28 cellular contexts compared by ENCODE assay signal in genomic region chr2:67341012-67341318, GRCh38.
"Had no signal": no experiment of that assay in that cellular context is flagged by ENCODE, and none has a peak within 500 bp of the region (broad histone marks: within the 10 kb centered on the region; RNA-seq: fewer than 3 reads in every experiment).

No MANE protein-coding gene starts in this region.

- H3K4me3 ChIP-seq: stomach, suprapubic skin, testis, thoracic aorta, thyroid gland, tibial artery, tibial nerve, transverse colon, upper lobe of left lung, upper lobe of right lung, uterus, vagina had no signal

- H3K27me3 Mint-ChIP-seq: stimulated activated naive B cell treated with anti-CD40 and anti-IgM and Interleukin-4, amounts not matched to agents 10 μg/mL and 1 μg/mL and 100 μg/mL, for 72 hours had no signal

- H3K4me3 Mint-ChIP-seq: stimulated activated effector memory CD8-positive, alpha-beta T cell treated with anti-CD3 and anti-CD28 coated beads, Interleukin-12 subunit alpha, Interleukin-12 subunit beta, amount 100 ng/mL, for 72 hours; stimulated activated memory B cell treated with anti-CD40 and anti-IgM and Interleukin-4, amounts not matched to agents 10 μg/mL and 1 μg/mL and 100 μg/mL, for 72 hours; stimulated activated naive B cell treated with anti-CD40 and anti-IgM and Interleukin-4, amounts not matched to agents 10 μg/mL and 1 μg/mL and 100 μg/mL, for 72 hours; stimulated activated naive CD8-positive, alpha-beta T cell treated with anti-CD3 and anti-CD28 coated beads, Interleukin-15, amount 100 ng/mL, for 72 hours; stimulated activated naive CD8-positive, alpha-beta T cell treated with anti-CD3 and anti-CD28 coated beads, Interleukin-15, Interleukin-2, amounts not matched to agents 100 ng/mL and 50 ng/mL, for 24 hours; type B pancreatic cell had no signal

- H3K9me3 ChIP-seq: stomach, suprapubic skin, testis, thoracic aorta, thyroid gland, tibial artery, tibial nerve, transverse colon, upper lobe of left lung, upper lobe of right lung, uterus, vagina had no signal

- H3K4me1 ChIP-seq: stomach, suprapubic skin, testis, thyroid gland, tibial artery, tibial nerve, transverse colon, upper lobe of left lung, upper lobe of right lung, uterus, vagina had no signal

- H3K4me1 Mint-ChIP-seq: stimulated activated effector memory CD8-positive, alpha-beta T cell treated with anti-CD3 and anti-CD28 coated beads, Interleukin-12 subunit alpha, Interleukin-12 subunit beta, amount 100 ng/mL, for 72 hours; stimulated activated memory B cell treated with anti-CD40 and anti-IgM and Interleukin-4, amounts not matched to agents 10 μg/mL and 1 μg/mL and 100 μg/mL, for 72 hours; stimulated activated naive B cell treated with anti-CD40 and anti-IgM and Interleukin-4, amounts not matched to agents 10 μg/mL and 1 μg/mL and 100 μg/mL, for 72 hours; stimulated activated naive CD8-positive, alpha-beta T cell treated with anti-CD3 and anti-CD28 coated beads, Interleukin-15, amount 100 ng/mL, for 72 hours had no signal

- H3K9me3 Mint-ChIP-seq: stimulated activated naive CD8-positive, alpha-beta T cell treated with anti-CD3 and anti-CD28 coated beads, Interleukin-15, Interleukin-2, amounts not matched to agents 100 ng/mL and 50 ng/mL, for 24 hours had no signal

- DNase-seq: stimulated activated CD4-positive, alpha-beta T cell treated with anti-CD3 and anti-CD28 coated beads, Interleukin-2, amount 100 ng/mL, for 48 hours; stimulated activated CD4-positive, alpha-beta T cell treated with anti-CD3 and anti-CD28 coated beads, Interleukin-4, amount 100 ng/mL, for 1 hour; stimulated activated CD4-positive, alpha-beta T cell treated with anti-CD3 and anti-CD28 coated beads, Interleukin-4, amount 100 ng/mL, for 24 hours; stimulated activated CD4-positive, alpha-beta T cell treated with anti-CD3 and anti-CD28 coated beads, Interleukin-4, amount 100 ng/mL, for 4 hours; stimulated activated CD8-positive, alpha-beta memory T cell treated with anti-CD3 and anti-CD28 coated beads, Interleukin-4, amount 100 ng/mL, for 48 hours; stimulated activated naive B cell treated with anti-CD40 and anti-IgM and Interleukin-4, amounts not matched to agents 10 μg/mL and 1 μg/mL and 100 μg/mL, for 72 hours; stimulated activated naive CD4-positive, alpha-beta T cell; stimulated activated naive CD4-positive, alpha-beta T cell treated with Interleukin-2 at 50 U/mL for 16 hours; stimulated activated naive CD8-positive, alpha-beta T cell treated with anti-CD3 and anti-CD28 coated beads, Interleukin-15, amount 100 ng/mL, for 72 hours; stimulated activated naive CD8-positive, alpha-beta T cell treated with anti-CD3 and anti-CD28 coated beads, Interleukin-15, Interleukin-2, amounts not matched to agents 100 U/mL and 50 U/mL, for 24 hours; stomach; substantia nigra; testis; thyroid gland; tibial artery; transverse colon; trophoblast cell; upper lobe of left lung; upper lobe of right lung; uterus had no signal

- H3K27ac Mint-ChIP-seq: stimulated activated effector memory CD8-positive, alpha-beta T cell treated with anti-CD3 and anti-CD28 coated beads, Interleukin-12 subunit alpha, Interleukin-12 subunit beta, amount 100 ng/mL, for 72 hours; stimulated activated memory B cell treated with anti-CD40 and anti-IgM and Interleukin-4, amounts not matched to agents 10 μg/mL and 1 μg/mL and 100 μg/mL, for 72 hours; stimulated activated naive B cell treated with anti-CD40 and anti-IgM and Interleukin-4, amounts not matched to agents 10 μg/mL and 1 μg/mL and 100 μg/mL, for 72 hours; stimulated activated naive CD8-positive, alpha-beta T cell treated with anti-CD3 and anti-CD28 coated beads, Interleukin-15, amount 100 ng/mL, for 72 hours; stimulated activated naive CD8-positive, alpha-beta T cell treated with anti-CD3 and anti-CD28 coated beads, Interleukin-15, Interleukin-2, amounts not matched to agents 100 ng/mL and 50 ng/mL, for 24 hours; type B pancreatic cell had no signal

- ATAC-seq: stimulated activated effector memory CD8-positive, alpha-beta T cell treated with anti-CD3 and anti-CD28 coated beads, Interleukin-12 subunit alpha, Interleukin-12 subunit beta, amount 100 ng/mL, for 72 hours; stimulated activated memory B cell treated with anti-CD40 and anti-IgM and Interleukin-4, amounts not matched to agents 10 μg/mL and 1 μg/mL and 100 μg/mL, for 72 hours; stimulated activated naive B cell treated with anti-CD40 and anti-IgM and Interleukin-4, amounts not matched to agents 10 μg/mL and 1 μg/mL and 100 μg/mL, for 72 hours; stimulated activated naive CD8-positive, alpha-beta T cell treated with anti-CD3 and anti-CD28 coated beads, Interleukin-15, amount 100 ng/mL, for 72 hours; stimulated activated naive CD8-positive, alpha-beta T cell treated with anti-CD3 and anti-CD28 coated beads, Interleukin-15, Interleukin-2, amounts not matched to agents 100 U/mL and 50 U/mL, for 24 hours; upper lobe of right lung had no signal

- H3K36me3 ChIP-seq: stomach, suprapubic skin, thoracic aorta, thyroid gland, tibial artery, tibial nerve, transverse colon, upper lobe of left lung, upper lobe of right lung, uterus, vagina had no signal

- H3K36me3 Mint-ChIP-seq: stimulated activated effector memory CD8-positive, alpha-beta T cell treated with anti-CD3 and anti-CD28 coated beads, Interleukin-12 subunit alpha, Interleukin-12 subunit beta, amount 100 ng/mL, for 72 hours; stimulated activated memory B cell treated with anti-CD40 and anti-IgM and Interleukin-4, amounts not matched to agents 10 μg/mL and 1 μg/mL and 100 μg/mL, for 72 hours; stimulated activated naive B cell treated with anti-CD40 and anti-IgM and Interleukin-4, amounts not matched to agents 10 μg/mL and 1 μg/mL and 100 μg/mL, for 72 hours; type B pancreatic cell had no signal

- H3K27ac ChIP-seq: stomach, suprapubic skin, testis, thoracic aorta, thyroid gland, tibial artery, tibial nerve, transverse colon, upper lobe of left lung, upper lobe of right lung, uterus, vagina had no signal

- H3K27me3 ChIP-seq: stomach, suprapubic skin, testis, thyroid gland, tibial artery, tibial nerve, transverse colon, upper lobe of left lung, upper lobe of right lung, uterus, vagina had no signal
